In the genomic region with DNA sequence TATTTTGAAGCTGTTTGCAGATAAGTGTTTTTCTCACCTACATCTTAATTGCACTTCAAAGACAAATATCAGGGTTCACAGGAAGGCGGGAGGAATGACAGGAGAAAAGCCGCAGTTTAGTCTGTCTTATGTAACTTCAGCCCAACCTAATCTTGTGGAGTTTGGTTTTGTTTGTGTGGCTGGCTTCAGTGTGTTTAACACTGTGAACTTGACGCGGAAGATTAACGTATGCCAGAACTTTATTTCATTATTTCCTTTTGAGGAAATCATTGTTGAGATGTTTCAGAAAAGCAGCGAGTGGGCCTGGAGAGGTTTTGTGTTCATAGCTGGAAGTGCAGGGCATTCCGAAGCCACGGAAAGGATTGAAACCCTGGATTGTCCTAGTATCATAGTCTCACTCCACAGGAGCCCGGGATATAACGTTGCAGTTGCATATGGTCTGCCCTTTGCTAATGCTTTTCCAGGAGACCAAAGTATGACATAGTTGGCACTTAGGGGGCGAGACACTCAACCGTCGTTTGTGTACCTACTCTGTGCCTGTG, we compare ENCODE assay signal across 8 cellular contexts. TPM values are rescaled to one million over a fixed set of nuclear protein-coding genes. Genes with fewer than 3 reads are reported as not detected.
A peak's percentile ranks its signal among the peaks of the same experiment; 100 is the strongest.
DNase-seq lines count a peak whose midpoint lies in the region; ATAC-seq and TF ChIP-seq lines count a peak whose summit lies in the region.

No MANE protein-coding gene starts in this region.

- H3K79me2 ChIP-seq in SK-N-SH (ENCODE audit: insufficient read depth) (no peaks in the 10 kb centered on the region), parathyroid adenoma (peaks cover 5% of the 10 kb centered on the region), Karpas-422 (ENCODE audit: low read length) (no peaks in the 10 kb centered on the region)

- no peaks in the 10 kb centered on the region for H3K9me3 Mint-ChIP-seq in activated T-cell treated with anti-CD3 and anti-CD28 coated beads, Interleukin-2, amount 50 U/mL, for 4 hours

- no peak overlapping the region for H3K27ac ChIP-seq in SK-N-SH (ENCODE audit: low read depth in 2 of 2, low read length in 1 of 2)
- H3K27ac ChIP-seq in parathyroid adenoma, result no peak overlapping the region
- no peak overlapping the region for H3K27ac ChIP-seq in Karpas-422 (ENCODE audit: low read length)

- H3K9ac ChIP-seq in SK-N-SH, result no peak overlapping the region
- H3K9ac ChIP-seq in parathyroid adenoma, result no peak overlapping the region
- H3K9ac ChIP-seq in Karpas-422 (ENCODE audit: low read length), result no peak overlapping the region

- H4K20me1 ChIP-seq in SK-N-SH (ENCODE audit: insufficient read depth) (no peaks in the 10 kb centered on the region), Karpas-422 (ENCODE audit: insufficient read depth, low read depth, low read length) (peaks cover 6% of the 10 kb centered on the region)

- TF ChIP-seq CTCF in SK-N-SH (IDR thresholded peaks at IDR 0.05) (no peak; the same call in 1 of the 2 replicates), fibroblast of pulmonary artery (IDR thresholded peaks at IDR 0.05; ENCODE audit: low read length, missing control alignments) (no peak), parathyroid adenoma (IDR thresholded peaks at IDR 0.05) (no peak)

- H3K4me2 ChIP-seq in SK-N-SH, result no peak overlapping the region
- no peak overlapping the region for H3K4me2 ChIP-seq in parathyroid adenoma (ENCODE audit: low read length)
- no peak overlapping the region for H3K4me2 ChIP-seq in Karpas-422 (ENCODE audit: low read depth, low read length, poor library complexity, severe bottlenecking)

- WGBS in SK-N-SH (ENCODE audit: low lambda C conversion rate), result 13% methylated on average over 13 of the region's 13 CpGs

- no peak overlapping the region for H2AFZ ChIP-seq in SK-N-SH (ENCODE audit: low read depth)
- no peak overlapping the region for H2AFZ ChIP-seq in parathyroid adenoma
- H2AFZ ChIP-seq in Karpas-422 (ENCODE audit: low read length), result no peak overlapping the region

- no peaks in the 10 kb centered on the region for H3K36me3 ChIP-seq in SK-N-SH (replicated peaks in 1 of 2; ENCODE audit: control insufficient read depth in 1 of 2, insufficient read depth in 2 of 2, low read length in 1 of 2)
- H3K36me3 ChIP-seq in parathyroid adenoma (ENCODE audit: control insufficient read depth, insufficient read depth, low read length), result no peaks in the 10 kb centered on the region
- H3K36me3 ChIP-seq in Karpas-422 (ENCODE audit: insufficient read depth, low read length), result no peaks in the 10 kb centered on the region

- peaks cover 5% of the 10 kb centered on the region for H3K27me3 Mint-ChIP-seq in activated T-cell treated with anti-CD3 and anti-CD28 coated beads, Interleukin-2, amount 50 U/mL, for 4 hours (ENCODE audit: low read depth)

- no peaks in the 10 kb centered on the region for H3K36me3 Mint-ChIP-seq in activated T-cell treated with anti-CD3 and anti-CD28 coated beads, Interleukin-2, amount 50 U/mL, for 4 hours (ENCODE audit: insufficient read depth)

- no peak for ATAC-seq in activated T-cell treated with anti-CD3 and anti-CD28 coated beads, Interleukin-2, amount 50 U/mL, for 4 hours

- CTCF ChIA-PET in SK-N-SH (lab: Yijun Ruan, JAX), result no interaction called here

- DNase-seq in activated T-cell treated with anti-CD3 and anti-CD28 coated beads, Interleukin-2, amount 50 U/mL, for 4 hours, result no peak
- DNase-seq in activated T-cell treated with anti-CD3 and anti-CD28 coated beads, Interleukin-2, amount 50 U/mL, for 48 hours, result no peak
- peak; percentile 15 for DNase-seq in SK-N-SH
- DNase-seq in fibroblast of pulmonary artery (ENCODE audit: low read depth), result peak; percentile 49
- DNase-seq in NCI-H1694 (lab: John Stamatoyannopoulos, UW), result no peak
- DNase-seq in Karpas-422, result no peak
- DNase-seq in effector CD8-positive, alpha-beta T cell (lab: John Stamatoyannopoulos, UW), result no peak

- H3K9me2 ChIP-seq in SK-N-SH (no peaks in the 10 kb centered on the region), Karpas-422 (replicated peaks; ENCODE audit: insufficient read depth, low read length) (no peaks in the 10 kb centered on the region)

- H3K27me3 ChIP-seq in SK-N-SH (ENCODE audit: insufficient read depth) (peaks cover 73% of the 10 kb centered on the region), parathyroid adenoma (ENCODE audit: control insufficient read depth, insufficient read depth, low read length) (no peaks in the 10 kb centered on the region), Karpas-422 (ENCODE audit: low read length) (no peaks in the 10 kb centered on the region)

- H3K9me3 ChIP-seq in SK-N-SH (no peaks in the 10 kb centered on the region), parathyroid adenoma (ENCODE audit: control insufficient read depth, low read length) (no peaks in the 10 kb centered on the region), Karpas-422 (ENCODE audit: low read length) (no peaks in the 10 kb centered on the region)

- H3K4me3 ChIP-seq in SK-N-SH (ENCODE audit: low read depth in 2 of 2, low read length in 1 of 2), result no peak overlapping the region
- peak overlapping the region; percentile 76 for H3K4me3 ChIP-seq in fibroblast of pulmonary artery (replicated peaks; ENCODE audit: low read depth, low read length)
- H3K4me3 ChIP-seq in parathyroid adenoma (ENCODE audit: low read depth, low read length), result peak overlapping the region; percentile 66
- no peak overlapping the region for H3K4me3 ChIP-seq in Karpas-422 (ENCODE audit: low read length)

- POLR2A ChIA-PET in SK-N-SH (lab: Yijun Ruan, JAX), result no interaction called here

- peak overlapping the region; percentile 82 for H3K4me3 Mint-ChIP-seq in activated T-cell treated with anti-CD3 and anti-CD28 coated beads, Interleukin-2, amount 50 U/mL, for 4 hours

- peaks cover 45% of the 10 kb centered on the region for H3K4me1 Mint-ChIP-seq in activated T-cell treated with anti-CD3 and anti-CD28 coated beads, Interleukin-2, amount 50 U/mL, for 4 hours (ENCODE audit: low read depth)

- no peak for TF ChIP-seq EP300 in SK-N-SH (IDR thresholded peaks at IDR 0.05; ENCODE audit: borderline replicate concordance in 1 of 2, low read depth in 1 of 2, low read length in 1 of 2)

- TF ChIP-seq RAD21 in SK-N-SH (IDR thresholded peaks at IDR 0.05; ENCODE audit: low read length), result no peak

- H3K4me1 ChIP-seq in SK-N-SH (ENCODE audit: control insufficient read depth in 1 of 2, insufficient read depth in 2 of 2, low read depth in 1 of 2, low read length in 1 of 2) (peaks cover 3 to 4% of the 10 kb centered on the region in 2 experiments; a peak in 2 of 4 replicates), parathyroid adenoma (no peaks in the 10 kb centered on the region), Karpas-422 (ENCODE audit: low read length) (peaks cover 13% of the 10 kb centered on the region)

- no peaks in the 10 kb centered on the region for H3F3A ChIP-seq in SK-N-SH (replicated peaks; ENCODE audit: insufficient read depth)

TF ChIP-seq in SK-N-SH, 30 proteins besides CTCF, POLR2A, EP300 and RAD21:
- TF ChIP-seq MEF2A (IDR thresholded peaks at IDR 0.05; ENCODE audit: borderline replicate concordance, low read depth), result no peak
- no peak for TF ChIP-seq RXRA (IDR thresholded peaks at IDR 0.05; ENCODE audit: borderline replicate concordance, low read depth)
- TF ChIP-seq GABPA (IDR thresholded peaks at IDR 0.05; ENCODE audit: low read depth), result no peak
- no peak for TF ChIP-seq ZBTB33 (IDR thresholded peaks at IDR 0.05; ENCODE audit: borderline replicate concordance, low read depth)
- TF ChIP-seq SIN3A (IDR thresholded peaks at IDR 0.05; ENCODE audit: borderline replicate concordance, low read depth, low read length), result no peak
TF ChIP-seq in SK-N-SH: peak in this region for 0.

RNA-seq across cellular contexts. Expression of gene PELI2, which starts 2.0 kb away (rescaled TPM):
- 1 to 10 TPM; 1.4 to 4.2 (median 2.3) TPM for total RNA-seq in activated T-cell treated with anti-CD3 and anti-CD28 coated beads, Interleukin-2, amount 50 U/mL, for 4 hours
- polyA plus RNA-seq in SK-N-SH (2012; rRNA removed), result not detected in 2 replicates
- not detected in 2 replicates for polyA plus RNA-seq in SK-N-SH (2012; cell fraction: cytosol; rRNA removed)
- polyA plus RNA-seq in SK-N-SH (2012; cell fraction: nucleus; rRNA removed), result not detected in 2 replicates
- total RNA-seq in Karpas-422 (2014; rRNA removed; shearing (Covaris generic); ENCODE audit: low replicate concordance), result 0.18 and 0.30 TPM in 2 replicates

Comparison
In these comparisons a context has a peak if more than half of its experiments do, and no peak if none do; other contexts are left out.
1. DNase-seq: peak in SK-N-SH (single experiment) and fibroblast of pulmonary artery (single experiment); none in activated T-cell treated with anti-CD3 and anti-CD28 coated beads, Interleukin-2, amount 50 U/mL, for 4 hours (single experiment), activated T-cell treated with anti-CD3 and anti-CD28 coated beads, Interleukin-2, amount 50 U/mL, for 48 hours (0 of 2), NCI-H1694 (single experiment), Karpas-422 (single experiment) and effector CD8-positive, alpha-beta T cell (single experiment).
2. H3K4me3 ChIP-seq: peak in fibroblast of pulmonary artery (single experiment) and parathyroid adenoma (single experiment); none in SK-N-SH (0 of 2) and Karpas-422 (single experiment).